ENCODE assay signal across 1 cellular context in genomic region chr14:30874120-30874998, GRCh38.
TF ChIP-seq lines count a peak whose summit lies in the region.

COCH (plus strand) TSS chr14:30874559; CDS start chr14:30874939, 380 bp downstream.

TF ChIP-seq in HepG2, 621 proteins besides CTCF, POLR2A, EP300 and RAD21 (continued from another document and continues in another):
- no peak for TF ChIP-seq NFE2L2 (IDR thresholded peaks at IDR 0.05; ENCODE audit: low read length)
- no peak for TF ChIP-seq RNF219 (CRISPR knock-in tag; IDR thresholded peaks at IDR 0.05)
- peak; percentile 96 for TF ChIP-seq BCL3 (CRISPR knock-in tag; IDR thresholded peaks at IDR 0.05)
- TF ChIP-seq ZNF280D (CRISPR knock-in tag; IDR thresholded peaks at IDR 0.05): 0 out of 2 replicates have a peak, but pooled peaks have one; percentile 78
- 0 out of 2 replicates have a peak, but pooled peaks have one; percentile 40 for TF ChIP-seq ZNF24 (IDR thresholded peaks at IDR 0.05)
- TF ChIP-seq ZNF33B (CRISPR knock-in tag; IDR thresholded peaks at IDR 0.05): 0 out of 2 replicates have a peak, but pooled peaks have one; percentile 15
- TF ChIP-seq DR1 (CRISPR knock-in tag; IDR thresholded peaks at IDR 0.05): no peak; the same call in 1 of the 2 replicates
- 0 out of 2 replicates have a peak, but pooled peaks have one; percentile 25 for TF ChIP-seq SRF (IDR thresholded peaks at IDR 0.05; ENCODE audit: low read depth, low read length)
- peak; percentile 81; the same call in 1 of the 2 replicates for TF ChIP-seq CSRNP2 (CRISPR knock-in tag; conservative IDR thresholded peaks at IDR 0.05; ENCODE audit: low read depth)
- TF ChIP-seq ISL2 (CRISPR knock-in tag; IDR thresholded peaks at IDR 0.05): peak; percentile 72
- peak; percentile 91 for TF ChIP-seq AGO1 (IDR thresholded peaks at IDR 0.05; ENCODE audit: low read depth, low read length, poor library complexity, severe bottlenecking)
- TF ChIP-seq E2F5 (CRISPR knock-in tag; conservative IDR thresholded peaks at IDR 0.05): peak; percentile 84
- no peak for TF ChIP-seq ELF4 (CRISPR knock-in tag; IDR thresholded peaks at IDR 0.05; ENCODE audit: borderline replicate concordance)
- peak; percentile 88 for TF ChIP-seq TFDP1 (CRISPR knock-in tag; IDR thresholded peaks at IDR 0.05; ENCODE audit: borderline replicate concordance)
- peak; percentile 55; the same call in 1 of the 2 replicates for TF ChIP-seq ZNF331 (CRISPR knock-in tag; IDR thresholded peaks at IDR 0.05)
- TF ChIP-seq ISX (CRISPR knock-in tag; conservative IDR thresholded peaks at IDR 0.05): no peak; the same call in none of the 2 replicates
- peak; percentile 80 for TF ChIP-seq ELF3 (CRISPR knock-in tag; IDR thresholded peaks at IDR 0.05)
- TF ChIP-seq PAX8 (CRISPR knock-in tag; IDR thresholded peaks at IDR 0.05; ENCODE audit: borderline replicate concordance): no peak
- peak; percentile 48; the same call in 1 of the 2 replicates for TF ChIP-seq ELF1 (CRISPR knock-in tag; IDR thresholded peaks at IDR 0.05)
- peak; percentile 35; the same call in 1 of the 2 replicates for TF ChIP-seq ZNF510 (CRISPR knock-in tag; IDR thresholded peaks at IDR 0.05; ENCODE audit: low read depth)
- TF ChIP-seq ZBTB33 (CRISPR knock-in tag; IDR thresholded peaks at IDR 0.05): no peak
- peak; percentile 85 for TF ChIP-seq SATB2 (CRISPR knock-in tag; IDR thresholded peaks at IDR 0.05)
- no peak; the same call in 1 of the 2 replicates for TF ChIP-seq TFE3 (CRISPR knock-in tag; IDR thresholded peaks at IDR 0.05)
- peak; percentile 3; the same call in 1 of the 2 replicates for TF ChIP-seq FOXO4 (CRISPR knock-in tag; conservative IDR thresholded peaks at IDR 0.05)
- TF ChIP-seq ZNF563 (CRISPR knock-in tag; IDR thresholded peaks at IDR 0.05): peak; percentile 97
- peak; percentile 93 for TF ChIP-seq REL (CRISPR knock-in tag; conservative IDR thresholded peaks at IDR 0.05)
- peak; percentile 87 for TF ChIP-seq MED8 (CRISPR knock-in tag; IDR thresholded peaks at IDR 0.05; ENCODE audit: insufficient replicate concordance)
- TF ChIP-seq ZNF616 (CRISPR knock-in tag; IDR thresholded peaks at IDR 0.05; ENCODE audit: low read depth): peak; percentile 74
- TF ChIP-seq ZNF513 (CRISPR knock-in tag; conservative IDR thresholded peaks at IDR 0.05): no peak
- TF ChIP-seq HIC2 (CRISPR knock-in tag; IDR thresholded peaks at IDR 0.05; ENCODE audit: low read depth): peak; percentile 68; the same call in 1 of the 2 replicates
- peak; percentile 84; the same call in 1 of the 2 replicates for TF ChIP-seq ZNF292 (CRISPR knock-in tag; IDR thresholded peaks at IDR 0.05; ENCODE audit: borderline replicate concordance, low read depth)
- TF ChIP-seq ERF (CRISPR knock-in tag; IDR thresholded peaks at IDR 0.05): peak; percentile 64
